Comparison of ENCODE assay signal across 2 cellular contexts in genomic region chr10:103467391-103467790, GRCh38.
TF ChIP-seq lines count a peak whose summit lies in the region.

No MANE protein-coding gene starts in this region.

TF ChIP-seq in GM12878, 131 proteins besides CTCF, POLR2A, EP300 and RAD21 (continues in another document):
- no peak for TF ChIP-seq CHD4 (IDR thresholded peaks at IDR 0.05)
- TF ChIP-seq TBL1XR1 (IDR thresholded peaks at IDR 0.05; ENCODE audit: low read depth, low read length) = no peak
- TF ChIP-seq CHD2 (IDR thresholded peaks at IDR 0.05; ENCODE audit: borderline replicate concordance, low read depth, low read length) = no peak
- TF ChIP-seq RCOR1 (conservative IDR thresholded peaks at IDR 0.05; ENCODE audit: low read depth, low read length) = no peak
- TF ChIP-seq, protein P1, sequence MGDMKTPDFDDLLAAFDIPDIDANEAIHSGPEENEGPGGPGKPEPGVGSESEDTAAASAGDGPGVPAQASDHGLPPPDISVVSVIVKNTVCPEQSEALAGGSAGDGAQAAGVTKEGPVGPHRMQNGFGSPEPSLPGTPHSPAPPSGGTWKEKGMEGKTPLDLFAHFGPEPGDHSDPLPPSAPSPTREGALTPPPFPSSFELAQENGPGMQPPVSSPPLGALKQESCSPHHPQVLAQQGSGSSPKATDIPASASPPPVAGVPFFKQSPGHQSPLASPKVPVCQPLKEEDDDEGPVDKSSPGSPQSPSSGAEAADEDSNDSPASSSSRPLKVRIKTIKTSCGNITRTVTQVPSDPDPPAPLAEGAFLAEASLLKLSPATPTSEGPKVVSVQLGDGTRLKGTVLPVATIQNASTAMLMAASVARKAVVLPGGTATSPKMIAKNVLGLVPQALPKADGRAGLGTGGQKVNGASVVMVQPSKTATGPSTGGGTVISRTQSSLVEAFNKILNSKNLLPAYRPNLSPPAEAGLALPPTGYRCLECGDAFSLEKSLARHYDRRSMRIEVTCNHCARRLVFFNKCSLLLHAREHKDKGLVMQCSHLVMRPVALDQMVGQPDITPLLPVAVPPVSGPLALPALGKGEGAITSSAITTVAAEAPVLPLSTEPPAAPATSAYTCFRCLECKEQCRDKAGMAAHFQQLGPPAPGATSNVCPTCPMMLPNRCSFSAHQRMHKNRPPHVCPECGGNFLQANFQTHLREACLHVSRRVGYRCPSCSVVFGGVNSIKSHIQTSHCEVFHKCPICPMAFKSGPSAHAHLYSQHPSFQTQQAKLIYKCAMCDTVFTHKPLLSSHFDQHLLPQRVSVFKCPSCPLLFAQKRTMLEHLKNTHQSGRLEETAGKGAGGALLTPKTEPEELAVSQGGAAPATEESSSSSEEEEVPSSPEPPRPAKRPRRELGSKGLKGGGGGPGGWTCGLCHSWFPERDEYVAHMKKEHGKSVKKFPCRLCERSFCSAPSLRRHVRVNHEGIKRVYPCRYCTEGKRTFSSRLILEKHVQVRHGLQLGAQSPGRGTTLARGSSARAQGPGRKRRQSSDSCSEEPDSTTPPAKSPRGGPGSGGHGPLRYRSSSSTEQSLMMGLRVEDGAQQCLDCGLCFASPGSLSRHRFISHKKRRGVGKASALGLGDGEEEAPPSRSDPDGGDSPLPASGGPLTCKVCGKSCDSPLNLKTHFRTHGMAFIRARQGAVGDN (IDR thresholded peaks at IDR 0.05) = 0 out of 2 replicates have a peak, but pooled peaks have one; percentile 66
- TF ChIP-seq HDGF (IDR thresholded peaks at IDR 0.05) = no peak
- TF ChIP-seq KLF5 (IDR thresholded peaks at IDR 0.05; ENCODE audit: partially characterized antibody) = no peak
- TF ChIP-seq WRNIP1 (IDR thresholded peaks at IDR 0.05; ENCODE audit: borderline replicate concordance, low read depth, low read length) = no peak
- TF ChIP-seq TCF12 (IDR thresholded peaks at IDR 0.05; ENCODE audit: low read depth, low read length) = 0 out of 2 replicates have a peak, but pooled peaks have one; percentile 15
- peak; percentile 72 for TF ChIP-seq NFIC (IDR thresholded peaks at IDR 0.05; ENCODE audit: low read depth, low read length)
- TF ChIP-seq RFX5 (IDR thresholded peaks at IDR 0.05; ENCODE audit: low read depth, low read length) = no peak
- TF ChIP-seq, protein P2, sequence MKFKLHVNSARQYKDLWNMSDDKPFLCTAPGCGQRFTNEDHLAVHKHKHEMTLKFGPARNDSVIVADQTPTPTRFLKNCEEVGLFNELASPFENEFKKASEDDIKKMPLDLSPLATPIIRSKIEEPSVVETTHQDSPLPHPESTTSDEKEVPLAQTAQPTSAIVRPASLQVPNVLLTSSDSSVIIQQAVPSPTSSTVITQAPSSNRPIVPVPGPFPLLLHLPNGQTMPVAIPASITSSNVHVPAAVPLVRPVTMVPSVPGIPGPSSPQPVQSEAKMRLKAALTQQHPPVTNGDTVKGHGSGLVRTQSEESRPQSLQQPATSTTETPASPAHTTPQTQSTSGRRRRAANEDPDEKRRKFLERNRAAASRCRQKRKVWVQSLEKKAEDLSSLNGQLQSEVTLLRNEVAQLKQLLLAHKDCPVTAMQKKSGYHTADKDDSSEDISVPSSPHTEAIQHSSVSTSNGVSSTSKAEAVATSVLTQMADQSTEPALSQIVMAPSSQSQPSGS (IDR thresholded peaks at IDR 0.05; ENCODE audit: low read length) = peak; percentile 72
- TF ChIP-seq PAX5 (IDR thresholded peaks at IDR 0.05; ENCODE audit: borderline replicate concordance, low read depth, low read length) = no peak
- TF ChIP-seq SRF (IDR thresholded peaks at IDR 0.05; ENCODE audit: low read depth in 2 of 2, low read length in 2 of 2) = no peak
- no peak for TF ChIP-seq BRCA1 (IDR thresholded peaks at IDR 0.05; ENCODE audit: low read depth, low read length)
- no peak for TF ChIP-seq KDM1A (IDR thresholded peaks at IDR 0.05; ENCODE audit: borderline replicate concordance)
- TF ChIP-seq, protein P3, sequence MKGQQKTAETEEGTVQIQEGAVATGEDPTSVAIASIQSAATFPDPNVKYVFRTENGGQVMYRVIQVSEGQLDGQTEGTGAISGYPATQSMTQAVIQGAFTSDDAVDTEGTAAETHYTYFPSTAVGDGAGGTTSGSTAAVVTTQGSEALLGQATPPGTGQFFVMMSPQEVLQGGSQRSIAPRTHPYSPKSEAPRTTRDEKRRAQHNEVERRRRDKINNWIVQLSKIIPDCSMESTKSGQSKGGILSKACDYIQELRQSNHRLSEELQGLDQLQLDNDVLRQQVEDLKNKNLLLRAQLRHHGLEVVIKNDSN (IDR thresholded peaks at IDR 0.05; ENCODE audit: borderline replicate concordance, extremely low read length, insufficient read depth, low read depth, low read length) = no peak
- TF ChIP-seq, protein P4, sequence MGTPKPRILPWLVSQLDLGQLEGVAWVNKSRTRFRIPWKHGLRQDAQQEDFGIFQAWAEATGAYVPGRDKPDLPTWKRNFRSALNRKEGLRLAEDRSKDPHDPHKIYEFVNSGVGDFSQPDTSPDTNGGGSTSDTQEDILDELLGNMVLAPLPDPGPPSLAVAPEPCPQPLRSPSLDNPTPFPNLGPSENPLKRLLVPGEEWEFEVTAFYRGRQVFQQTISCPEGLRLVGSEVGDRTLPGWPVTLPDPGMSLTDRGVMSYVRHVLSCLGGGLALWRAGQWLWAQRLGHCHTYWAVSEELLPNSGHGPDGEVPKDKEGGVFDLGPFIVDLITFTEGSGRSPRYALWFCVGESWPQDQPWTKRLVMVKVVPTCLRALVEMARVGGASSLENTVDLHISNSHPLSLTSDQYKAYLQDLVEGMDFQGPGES (IDR thresholded peaks at IDR 0.05) = no peak
- no peak for TF ChIP-seq MXI1 (IDR thresholded peaks at IDR 0.05; ENCODE audit: low read depth, low read length)

TF ChIP-seq in SK-N-SH, 30 proteins besides CTCF, POLR2A, EP300 and RAD21:
- TF ChIP-seq SMC3 (IDR thresholded peaks at IDR 0.05; ENCODE audit: low read depth, low read length) = no peak
- TF ChIP-seq SIN3A (IDR thresholded peaks at IDR 0.05; ENCODE audit: borderline replicate concordance, low read depth, low read length) = no peak
- no peak for TF ChIP-seq JUND (IDR thresholded peaks at IDR 0.05)
- TF ChIP-seq MEF2A (IDR thresholded peaks at IDR 0.05; ENCODE audit: borderline replicate concordance, low read depth) = no peak
- no peak for TF ChIP-seq MXI1 (IDR thresholded peaks at IDR 0.05; ENCODE audit: low read depth, low read length)
- no peak for TF ChIP-seq PBX3 (IDR thresholded peaks at IDR 0.05)
- TF ChIP-seq ELF1 (IDR thresholded peaks at IDR 0.05) = no peak
- TF ChIP-seq, protein P4 (IDR thresholded peaks at IDR 0.05; ENCODE audit: low read depth, low read length) = no peak
- TF ChIP-seq NRF1 (IDR thresholded peaks at IDR 0.05; ENCODE audit: low read depth, low read length) = no peak
- TF ChIP-seq RXRA (IDR thresholded peaks at IDR 0.05; ENCODE audit: borderline replicate concordance, low read depth) = no peak
- no peak for TF ChIP-seq EZH2phosphoT487 (IDR thresholded peaks at IDR 0.05; ENCODE audit: borderline replicate concordance, low read depth)
- TF ChIP-seq, protein P3 (IDR thresholded peaks at IDR 0.05; ENCODE audit: borderline replicate concordance, low read depth) = no peak
- no peak for TF ChIP-seq TEAD4 (IDR thresholded peaks at IDR 0.05; ENCODE audit: borderline replicate concordance, insufficient read depth)
